Comparison of ENCODE assay signal across 11 cellular contexts in the genomic region with DNA sequence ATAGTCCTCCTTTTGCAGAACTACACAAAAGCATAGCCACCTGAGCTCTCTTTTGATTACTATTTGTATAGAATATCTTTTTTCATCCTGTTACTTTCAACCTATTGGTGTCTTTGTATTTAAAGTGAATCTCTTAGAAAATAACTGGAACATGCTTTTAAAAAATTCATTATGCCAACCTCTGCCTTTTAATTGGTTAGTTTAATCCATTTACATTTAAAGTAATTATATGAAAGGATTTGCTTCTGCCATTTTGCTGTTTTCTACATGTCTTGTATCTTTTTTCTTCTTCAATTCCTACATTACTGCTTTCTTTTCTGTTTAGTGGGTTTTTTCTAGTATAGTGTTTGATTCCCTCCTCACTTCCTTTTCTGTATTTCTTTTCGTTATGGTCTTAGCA.
"Had no signal": no experiment of that assay in that cellular context is flagged by ENCODE, and none has a peak within 500 bp of the region (broad histone marks: within the 10 kb centered on the region; RNA-seq: fewer than 3 reads in every experiment).

No MANE protein-coding gene starts in this region.

- H3K4me3 ChIP-seq: GM23248, GM23338, HAP-1 had no signal

- H3K9me3 ChIP-seq: HAP-1 had no signal

- H3K36me3 ChIP-seq: HAP-1 had no signal

- H3K4me1 ChIP-seq: HAP-1 had no signal

- ATAC-seq: GM23338, HCT116 had no signal

- DNase-seq: GM23248, GOT3, H7, H9, HCEC 1CT, HFFc6 had no signal

- H2AFZ ChIP-seq: GM23248, GM23338 had no signal

- FAIRE-seq: H1, H54 had no signal

- H3K4me2 ChIP-seq: GM23338 had no signal

- H3K27ac ChIP-seq: GM23248 had no signal

- H3K9ac ChIP-seq: GM23248 had no signal
